In genomic region chr18:9802774-9803697, GRCh38 we compare ENCODE assay signal across 10 cellular contexts.
DNase-seq lines count a peak whose midpoint lies in the region; ATAC-seq and TF ChIP-seq lines count a peak whose summit lies in the region.
"Had no signal": no experiment of that assay in that cellular context is flagged by ENCODE, and none has a peak within 500 bp of the region (broad histone marks: within the 10 kb centered on the region; RNA-seq: fewer than 3 reads in every experiment).

No MANE protein-coding gene starts in this region.

- TF ChIP-seq CTCF in HEK293 (tag by site-specific recombination; IDR thresholded peaks at IDR 0.05) (no peak), VCaP (conservative IDR thresholded peaks at IDR 0.05) (no peak)

- no peaks in the 10 kb centered on the region for H3K27me3 ChIP-seq in skeletal muscle satellite cell (ENCODE audit: control insufficient read depth, insufficient read depth, low read length)
- H3K27me3 ChIP-seq: MG63 had no signal

- H3K9ac ChIP-seq in skeletal muscle satellite cell (ENCODE audit: low read depth, low read length): no peak overlapping the region

- in situ Hi-C loops in G401 (cut with HindIII; ENCODE audit: low sequenced_read_pairs): no loop called here

- DNase-seq in foreskin melanocyte (peak; percentile 64), G401 (ENCODE audit: low spot score) (no peak), HuH-7 (ENCODE audit: low spot score) (no peak)
- DNase-seq in stimulated activated CD4-positive, alpha-beta T cell treated with anti-CD3 and anti-CD28 coated beads, Interleukin-4, amount 100 ng/mL, for 24 hours: no peak
- DNase-seq: MG63; stimulated activated naive CD4-positive, alpha-beta T cell had no signal

- peak overlapping the region; percentile 7 for H3K4me2 ChIP-seq in skeletal muscle satellite cell (ENCODE audit: low read length)

- ATAC-seq in GM18519 (IDR thresholded peaks at IDR 0.05; ENCODE audit: low FRiP score, unreplicated experiment): no peak

- H3K9me3 ChIP-seq in HEK293 (ENCODE audit: control insufficient read depth, insufficient read depth, low read depth, low read length): no peaks in the 10 kb centered on the region
- H3K9me3 ChIP-seq in skeletal muscle satellite cell (replicated peaks; ENCODE audit: low read length): no peaks in the 10 kb centered on the region
- H3K9me3 ChIP-seq: MG63 had no signal

- CTCF ChIA-PET in HEK293 (lab: Yijun Ruan, JAX): interaction anchor here (0.6 kb wide), 1 partner anchor 89 kb away, joined by 5 read pairs; no protein-coding TSS in a partner anchor

- POLR2A ChIA-PET in HEK293 (lab: Yijun Ruan, JAX): no interaction called here

- H3K4me3 ChIP-seq in HEK293 (ENCODE audit: low read depth, low read length) (no peak overlapping the region), skeletal muscle satellite cell (ENCODE audit: low read length) (no peak overlapping the region)
- H3K4me3 ChIP-seq: MG63 had no signal

- peaks cover 0 to 4% of the 10 kb centered on the region in 2 experiments; a peak in 1 of 3 replicates for H3K36me3 ChIP-seq in HEK293 (ENCODE audit: control insufficient read depth in 2 of 2, insufficient read depth in 1 of 2, low read length in 2 of 2)
- no peaks in the 10 kb centered on the region for H3K36me3 ChIP-seq in skeletal muscle satellite cell (ENCODE audit: insufficient read depth, low read length)
- H3K36me3 ChIP-seq: MG63 had no signal

- H3K27ac ChIP-seq in HEK293 (ENCODE audit: extremely low read depth, low read depth, low read length) (no peak overlapping the region), VCaP (peak overlapping the region; percentile 67)

- peaks cover 10% of the 10 kb centered on the region for H3K4me1 ChIP-seq in HEK293 (ENCODE audit: control insufficient read depth, insufficient read depth, low read length)
- H3K4me1 ChIP-seq in skeletal muscle satellite cell (ENCODE audit: control insufficient read depth, insufficient read depth, low read length): peaks cover 28% of the 10 kb centered on the region

TF ChIP-seq in HEK293, 187 proteins besides CTCF, POLR2A, EP300 and RAD21:
- TF ChIP-seq REPIN1 (tag by site-specific recombination; IDR thresholded peaks at IDR 0.05; ENCODE audit: low read depth) (no peak), ZIC2 (tag by site-specific recombination; IDR thresholded peaks at IDR 0.05) (peak; percentile 49; the same call in 1 of the 2 replicates)
